Comparison of ENCODE assay signal across 1 cellular context in genomic region chr6:116101790-116102189, GRCh38.
TF ChIP-seq lines count a peak whose summit lies in the region.

No MANE protein-coding gene starts in this region.

TF ChIP-seq in HEK293, 187 proteins besides CTCF, POLR2A, EP300 and RAD21 (continued from another document):
- TF ChIP-seq PRDM6 (tag by site-specific recombination; IDR thresholded peaks at IDR 0.05) (no peak), ZSCAN16 (tag by site-specific recombination; IDR thresholded peaks at IDR 0.05) (no peak), ZNF366 (tag by site-specific recombination; conservative IDR thresholded peaks at IDR 0.05) (no peak), ZNF26 (tag by site-specific recombination; IDR thresholded peaks at IDR 0.05) (no peak), PBX3 (CRISPR knock-in tag; IDR thresholded peaks at IDR 0.05) (no peak), ZNF664 (tag by site-specific recombination; IDR thresholded peaks at IDR 0.05) (no peak), ZNF843 (tag by site-specific recombination; IDR thresholded peaks at IDR 0.05) (no peak), ZNF830 (tag by site-specific recombination; IDR thresholded peaks at IDR 0.05; ENCODE audit: low read depth) (no peak), ZNF266 (tag by site-specific recombination; IDR thresholded peaks at IDR 0.05; ENCODE audit: low read depth) (no peak), ZNF548 (tag by site-specific recombination; IDR thresholded peaks at IDR 0.05) (no peak), ZNF629 (tag by site-specific recombination; IDR thresholded peaks at IDR 0.05) (no peak)
